Comparison of ENCODE assay signal across 1 cellular context in genomic region chr21:42286416-42286815, GRCh38.
A peak's percentile ranks its signal among the peaks of the same experiment; 100 is the strongest.
TF ChIP-seq lines count a peak whose summit lies in the region.

No MANE protein-coding gene starts in this region.

TF ChIP-seq in GM12878, 131 proteins besides CTCF, POLR2A, EP300 and RAD21 (continued from another document):
- TF ChIP-seq RELB (IDR thresholded peaks at IDR 0.05; ENCODE audit: low read depth) (peak; percentile 61; the same call in 1 of the 2 replicates), IRF3 (IDR thresholded peaks at IDR 0.05) (no peak; the same call in 1 of the 2 replicates), BMI1 (IDR thresholded peaks at IDR 0.05; ENCODE audit: borderline replicate concordance) (peak; percentile 55), HDGF (IDR thresholded peaks at IDR 0.05) (peak; percentile 25), WRNIP1 (IDR thresholded peaks at IDR 0.05; ENCODE audit: borderline replicate concordance, low read depth, low read length) (no peak), GATAD2B (conservative IDR thresholded peaks at IDR 0.05; ENCODE audit: low read depth) (peak; percentile 54), MYB (IDR thresholded peaks at IDR 0.05; ENCODE audit: borderline replicate concordance, low read depth, low read length) (peak; percentile 92), IKZF1 (conservative IDR thresholded peaks at IDR 0.05) (peak; percentile 90), SREBF2 (IDR thresholded peaks at IDR 0.05; ENCODE audit: low read length) (no peak), BCL11A (IDR thresholded peaks at IDR 0.05; ENCODE audit: low read depth, low read length) (peak; percentile 80), STAT3 (IDR thresholded peaks at IDR 0.05; ENCODE audit: low read depth, low read length) (no peak), CHD2 (IDR thresholded peaks at IDR 0.05; ENCODE audit: borderline replicate concordance, low read depth, low read length) (0 out of 2 replicates have a peak, but pooled peaks have one; percentile 52), MEF2B (IDR thresholded peaks at IDR 0.05; ENCODE audit: partially characterized antibody, poor library complexity, severe bottlenecking) (peak; percentile 95), FOXM1 (IDR thresholded peaks at IDR 0.05; ENCODE audit: low read depth, low read length) (no peak), PML (IDR thresholded peaks at IDR 0.05; ENCODE audit: low read length) (no peak), MLLT1 (IDR thresholded peaks at IDR 0.05) (peak; percentile 81), SMARCA5 (IDR thresholded peaks at IDR 0.05) (no peak), KLF5 (IDR thresholded peaks at IDR 0.05; ENCODE audit: partially characterized antibody) (no peak), SREBF1 (IDR thresholded peaks at IDR 0.05; ENCODE audit: low read length) (no peak), PAX5 (IDR thresholded peaks at IDR 0.05; ENCODE audit: borderline replicate concordance, low read depth, low read length) (peak; percentile 67), ZSCAN29 (IDR thresholded peaks at IDR 0.05) (no peak), TCF12 (IDR thresholded peaks at IDR 0.05; ENCODE audit: low read depth, low read length) (peak; percentile 21; the same call in 1 of the 2 replicates), FOS (IDR thresholded peaks at IDR 0.05; ENCODE audit: borderline replicate concordance, extremely low read depth, insufficient read length) (no peak), RELA (IDR thresholded peaks at IDR 0.05; ENCODE audit: borderline replicate concordance, partially characterized antibody) (no peak), ATF7 (IDR thresholded peaks at IDR 0.05; ENCODE audit: low read depth) (peak; percentile 35; the same call in 1 of the 2 replicates), PKNOX1 (IDR thresholded peaks at IDR 0.05) (0 out of 2 replicates have a peak, but pooled peaks have one; percentile 20), NR2F1 (conservative IDR thresholded peaks at IDR 0.05) (peak; percentile 89), EED (IDR thresholded peaks at IDR 0.05; ENCODE audit: low read depth) (peak; percentile 72), BHLHE40 (IDR thresholded peaks at IDR 0.05; ENCODE audit: borderline replicate concordance in 1 of 2, low read depth in 2 of 2, low read length in 1 of 2) (peak; percentile 60 to 67; a peak in 2 of 4 replicates), DPF2 (IDR thresholded peaks at IDR 0.05) (peak; percentile 64; the same call in 1 of the 2 replicates), CBFB (IDR thresholded peaks at IDR 0.05; ENCODE audit: low read depth) (peak; percentile 52; the same call in 1 of the 2 replicates), RUNX3 (IDR thresholded peaks at IDR 0.05; ENCODE audit: low read length) (peak; percentile 91), SUZ12 (IDR thresholded peaks at IDR 0.05; ENCODE audit: unreplicated experiment) (no peak), BACH1 (IDR thresholded peaks at IDR 0.05; ENCODE audit: borderline replicate concordance) (peak; percentile 61; the same call in 1 of the 2 replicates), PRDM15 (CRISPR knock-in tag; IDR thresholded peaks at IDR 0.05) (no peak), IKZF2 (IDR thresholded peaks at IDR 0.05) (peak; percentile 87 to 92), ATF2 (IDR thresholded peaks at IDR 0.05; ENCODE audit: low read length) (0 out of 2 replicates have a peak, but pooled peaks have one; percentile 4)
